Comparison of ENCODE assay signal across 28 cellular contexts in the genomic region with DNA sequence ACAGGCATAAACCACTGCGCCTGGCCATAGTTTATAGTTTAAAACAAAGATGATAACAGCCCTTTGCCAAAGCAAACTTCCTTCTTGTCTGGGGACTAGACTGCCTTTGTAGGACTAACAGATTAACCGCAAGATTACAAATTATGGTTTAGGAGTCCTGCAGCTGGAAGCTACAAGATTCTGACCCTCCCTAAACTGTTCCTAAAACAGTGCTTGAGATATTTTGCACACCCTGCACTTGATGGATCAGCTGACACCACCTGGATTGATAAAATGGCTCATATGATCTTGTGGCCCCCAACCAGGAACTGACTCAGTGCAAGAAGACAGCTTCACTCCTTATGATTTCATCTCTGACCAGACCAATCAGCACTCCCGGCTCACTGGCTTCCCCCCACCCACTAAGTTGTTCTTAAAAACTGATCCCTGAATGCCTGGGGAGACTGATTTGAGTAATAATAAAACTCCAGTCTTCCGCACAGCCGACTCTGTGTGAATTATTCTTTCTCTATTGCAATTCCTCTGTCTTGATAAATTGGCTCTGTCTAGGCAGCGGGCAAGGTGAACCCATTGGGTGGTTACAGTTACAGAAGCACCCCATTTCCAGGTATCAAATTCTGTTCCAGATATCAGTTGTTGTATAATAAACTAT.
"Had no signal": no experiment of that assay in that cellular context is flagged by ENCODE, and none has a peak within 500 bp of the region (broad histone marks: within the 10 kb centered on the region; RNA-seq: fewer than 3 reads in every experiment).

No MANE protein-coding gene starts in this region.

- H3K9me3 ChIP-seq: gastrocnemius medialis, mucosa of descending colon, prostate gland, right atrium auricular region, suprapubic skin, transverse colon, upper lobe of right lung, uterus had no signal

- H3K27me3 Mint-ChIP-seq: dendritic cell treated with granulocyte-macrophage colony-stimulating factor and Interleukin-4, amounts not matched to agents 40 ng/mL and 50 ng/mL, for 4 days; stimulated activated naive CD8-positive, alpha-beta T cell treated with anti-CD3 and anti-CD28 coated beads, Interleukin-15, amount 100 ng/mL, for 72 hours had no signal

- H3K36me3 ChIP-seq: gastrocnemius medialis, neural progenitor cell, prostate gland, right atrium auricular region, suprapubic skin, transverse colon, upper lobe of right lung, uterus had no signal

- H3K4me3 ChIP-seq: gastrocnemius medialis, mucosa of descending colon, neural progenitor cell, prostate gland, right atrium auricular region, smooth muscle cell, suprapubic skin, transverse colon, upper lobe of right lung, uterus had no signal

- FAIRE-seq: kidney had no signal

- H3K9me3 Mint-ChIP-seq: dendritic cell treated with granulocyte-macrophage colony-stimulating factor and Interleukin-4, amounts not matched to agents 40 ng/mL and 50 ng/mL, for 4 days; endodermal cell; naive B cell; nephron; neural progenitor cell; stimulated activated naive CD8-positive, alpha-beta T cell treated with anti-CD3 and anti-CD28 coated beads, Interleukin-15, amount 100 ng/mL, for 72 hours had no signal

- H3K4me1 Mint-ChIP-seq: naive B cell had no signal

- H3K4me1 ChIP-seq: gastrocnemius medialis, neural progenitor cell, parathyroid adenoma, prostate gland, right atrium auricular region, suprapubic skin, transverse colon, upper lobe of right lung, uterus had no signal

- H3K27me3 ChIP-seq: gastrocnemius medialis, neural progenitor cell, right atrium auricular region, suprapubic skin, transverse colon, upper lobe of right lung, uterus had no signal

- H3K27ac Mint-ChIP-seq: dendritic cell treated with granulocyte-macrophage colony-stimulating factor and Interleukin-4, amounts not matched to agents 40 ng/mL and 50 ng/mL, for 4 days; endodermal cell; mesothelial cell of epicardium; nephron; neural progenitor cell; stimulated activated naive CD8-positive, alpha-beta T cell treated with anti-CD3 and anti-CD28 coated beads, Interleukin-15, amount 100 ng/mL, for 72 hours had no signal

- H3K27ac ChIP-seq: epithelial cell of prostate, gastrocnemius medialis, neural progenitor cell, parathyroid adenoma, prostate gland, right atrium auricular region, suprapubic skin, transverse colon, upper lobe of right lung, uterus had no signal

- H3K36me3 Mint-ChIP-seq: mesothelial cell of epicardium, naive B cell, neural progenitor cell had no signal

- DNase-seq: effector CD8-positive, alpha-beta T cell; endodermal cell; foreskin fibroblast; gastrocnemius medialis; head of caudate nucleus; kidney; mesenchymal stem cell; mucosa of descending colon; naive B cell; stimulated activated CD4-positive, alpha-beta T cell treated with anti-CD3 and anti-CD28 coated beads, Interleukin-12 subunit alpha, Interleukin-12 subunit beta, amount 100 ng/mL, for 4 hours; stimulated activated CD4-positive, alpha-beta T cell treated with anti-CD3 and anti-CD28 coated beads, Interleukin-1b, Interleukin-23, amount 100 ng/mL, for 48 hours; stimulated activated CD4-positive, alpha-beta T cell treated with anti-CD3 and anti-CD28 coated beads, Interleukin-4, amount 100 ng/mL, for 1 hour; stimulated activated CD8-positive, alpha-beta memory T cell treated with anti-CD3 and anti-CD28 coated beads, Interleukin-4, amount 100 ng/mL, for 48 hours; stimulated activated naive CD4-positive, alpha-beta T cell; stimulated activated naive CD8-positive, alpha-beta T cell treated with anti-CD3 and anti-CD28 coated beads, Interleukin-15, amount 100 ng/mL, for 72 hours; transverse colon; upper lobe of right lung; uterus had no signal

- H3K4me3 Mint-ChIP-seq: dendritic cell treated with granulocyte-macrophage colony-stimulating factor and Interleukin-4, amounts not matched to agents 40 ng/mL and 50 ng/mL, for 4 days; endodermal cell; mesothelial cell of epicardium; naive B cell; nephron; neural progenitor cell; stimulated activated naive CD8-positive, alpha-beta T cell treated with anti-CD3 and anti-CD28 coated beads, Interleukin-15, amount 100 ng/mL, for 72 hours had no signal
